Comparison of ENCODE assay signal across 1 cellular context in genomic region chr10:97319671-97320479, GRCh38.
TF ChIP-seq lines count a peak whose summit lies in the region.

No MANE protein-coding gene starts in this region.

TF ChIP-seq in HepG2, 621 proteins besides CTCF, POLR2A, EP300 and RAD21 (continued from another document and continues in another):
- no peak for TF ChIP-seq ZHX2 (IDR thresholded peaks at IDR 0.05; ENCODE audit: low read depth)
- no peak for TF ChIP-seq ZHX2 (CRISPR knock-in tag; IDR thresholded peaks at IDR 0.05; ENCODE audit: borderline replicate concordance)
- no peak for TF ChIP-seq CENPX (CRISPR knock-in tag; IDR thresholded peaks at IDR 0.05)
- no peak; the same call in none of the 2 replicates for TF ChIP-seq KDM3A (CRISPR knock-in tag; IDR thresholded peaks at IDR 0.05; ENCODE audit: low read depth)
- TF ChIP-seq FOXP1 (IDR thresholded peaks at IDR 0.05): no peak
- TF ChIP-seq FOXP1 (CRISPR knock-in tag; IDR thresholded peaks at IDR 0.05): 0 out of 2 replicates have a peak, but pooled peaks have one; percentile 19
- TF ChIP-seq SALL1 (CRISPR knock-in tag; IDR thresholded peaks at IDR 0.05): 0 out of 2 replicates have a peak, but pooled peaks have one; percentile 27
- TF ChIP-seq TMF1 (CRISPR knock-in tag; IDR thresholded peaks at IDR 0.05; ENCODE audit: low read depth): 0 out of 2 replicates have a peak, but pooled peaks have one; percentile 38
- TF ChIP-seq ZHX1 (CRISPR knock-in tag; IDR thresholded peaks at IDR 0.05; ENCODE audit: low read depth): peak; percentile 17; the same call in 1 of the 2 replicates
- TF ChIP-seq GABPA (IDR thresholded peaks at IDR 0.05; ENCODE audit: low read depth, low read length): no peak
- no peak for TF ChIP-seq GABPA (CRISPR knock-in tag; IDR thresholded peaks at IDR 0.05; ENCODE audit: low read depth)
- no peak for TF ChIP-seq SP5 (CRISPR knock-in tag; IDR thresholded peaks at IDR 0.05; ENCODE audit: borderline replicate concordance, low read depth)
- TF ChIP-seq ARID5B (CRISPR knock-in tag; IDR thresholded peaks at IDR 0.05): 0 out of 2 replicates have a peak, but pooled peaks have one; percentile 35
- 0 out of 2 replicates have a peak, but pooled peaks have one; percentile 42 for TF ChIP-seq NCOA1 (CRISPR knock-in tag; IDR thresholded peaks at IDR 0.05)
- 0 out of 2 replicates have a peak, but pooled peaks have one; percentile 16 for TF ChIP-seq KDM5B (CRISPR knock-in tag; IDR thresholded peaks at IDR 0.05; ENCODE audit: borderline replicate concordance)
- TF ChIP-seq ARNT (IDR thresholded peaks at IDR 0.05): no peak
- TF ChIP-seq ATF3 (CRISPR knock-in tag; IDR thresholded peaks at IDR 0.05): no peak
- no peak for TF ChIP-seq TRIM22 (IDR thresholded peaks at IDR 0.05)
- TF ChIP-seq ZNF784 (CRISPR knock-in tag; IDR thresholded peaks at IDR 0.05; ENCODE audit: borderline replicate concordance): 0 out of 2 replicates have a peak, but pooled peaks have one; percentile 32
- TF ChIP-seq MED1 (CRISPR knock-in tag; IDR thresholded peaks at IDR 0.05): no peak
- peak; percentile 56; the same call in 1 of the 2 replicates for TF ChIP-seq KAT8 (CRISPR knock-in tag; IDR thresholded peaks at IDR 0.05)
- TF ChIP-seq ZNF572 (CRISPR knock-in tag; IDR thresholded peaks at IDR 0.05): no peak
- no peak for TF ChIP-seq KDM5A (IDR thresholded peaks at IDR 0.05; ENCODE audit: borderline replicate concordance, low read length)
- TF ChIP-seq ZNF326 (CRISPR knock-in tag; IDR thresholded peaks at IDR 0.05; ENCODE audit: borderline replicate concordance): no peak
- no peak for TF ChIP-seq PRMT3 (CRISPR knock-in tag; IDR thresholded peaks at IDR 0.05; ENCODE audit: borderline replicate concordance, low read depth)
- no peak for TF ChIP-seq EZH2 (conservative IDR thresholded peaks at IDR 0.05; ENCODE audit: low read depth, low read length)
- no peak for TF ChIP-seq NAIF1 (CRISPR knock-in tag; IDR thresholded peaks at IDR 0.05; ENCODE audit: borderline replicate concordance)
- TF ChIP-seq ZFP37 (CRISPR knock-in tag; IDR thresholded peaks at IDR 0.05; ENCODE audit: borderline replicate concordance): no peak
- TF ChIP-seq MLX (CRISPR knock-in tag; IDR thresholded peaks at IDR 0.05): no peak
- no peak; the same call in 1 of the 2 replicates for TF ChIP-seq ZNF580 (CRISPR knock-in tag; IDR thresholded peaks at IDR 0.05; ENCODE audit: borderline replicate concordance, low read depth)
- no peak for TF ChIP-seq ZFP90 (CRISPR knock-in tag; IDR thresholded peaks at IDR 0.05; ENCODE audit: borderline replicate concordance)
- TF ChIP-seq ATF6 (CRISPR knock-in tag; conservative IDR thresholded peaks at IDR 0.05): no peak
- peak; percentile 27; the same call in 1 of the 2 replicates for TF ChIP-seq KAT7 (CRISPR knock-in tag; IDR thresholded peaks at IDR 0.05; ENCODE audit: borderline replicate concordance)
- TF ChIP-seq ZNF547 (CRISPR knock-in tag; IDR thresholded peaks at IDR 0.05): peak; percentile 21; the same call in 1 of the 2 replicates
- TF ChIP-seq REPIN1 (CRISPR knock-in tag; IDR thresholded peaks at IDR 0.05; ENCODE audit: borderline replicate concordance, low read depth): no peak
- no peak for TF ChIP-seq TFAP4 (IDR thresholded peaks at IDR 0.05; ENCODE audit: borderline replicate concordance, low read depth)
- TF ChIP-seq ZNF720 (CRISPR knock-in tag; IDR thresholded peaks at IDR 0.05): no peak
- TF ChIP-seq ZNF234 (CRISPR knock-in tag; conservative IDR thresholded peaks at IDR 0.05): no peak
- TF ChIP-seq ZBTB21 (CRISPR knock-in tag; IDR thresholded peaks at IDR 0.05): 0 out of 2 replicates have a peak, but pooled peaks have one; percentile 11
- TF ChIP-seq POGZ (CRISPR knock-in tag; IDR thresholded peaks at IDR 0.05): no peak
